Comparison of ENCODE assay signal across 16 cellular contexts in genomic region chr5:125323613-125324012, GRCh38.
DNase-seq lines count a peak whose midpoint lies in the region; ATAC-seq and TF ChIP-seq lines count a peak whose summit lies in the region.
"Had no signal": no experiment of that assay in that cellular context is flagged by ENCODE, and none has a peak within 500 bp of the region (broad histone marks: within the 10 kb centered on the region; RNA-seq: fewer than 3 reads in every experiment).

No MANE protein-coding gene starts in this region.

- in situ Hi-C loops in GM13977 (cut with MboI; ENCODE audit: low pct_unique_long_range_greater_than_20kb, low sequenced_read_pairs, unreplicated experiment), result no loop called here

- DNase-seq in NCI-H2227 treated with DMSO at 0.1 percent for 48 hours (lab: John Stamatoyannopoulos, UW), result peak; percentile 35
- DNase-seq in NCI-H2227 (lab: John Stamatoyannopoulos, UW; ENCODE audit: unreplicated experiment), result no peak
- DNase-seq in NCI-H69 (lab: John Stamatoyannopoulos, UW), result peak; percentile 82
- DNase-seq in fibroblast of mammary gland (ENCODE audit: low read depth), result peak; percentile 15
- DNase-seq in occipital lobe (lab: John Stamatoyannopoulos, UW), result no peak
- DNase-seq in GM13977 (ENCODE audit: low spot score), result no peak
- DNase-seq: DMS79, MG63, NCI-H1105 treated with DMSO at 0.1 percent for 48 hours, NCI-H2029, NCI-H774, Peyer's patch, SHP77 had no signal

- no peak overlapping the region for H3K4me3 ChIP-seq in fibroblast of mammary gland (ENCODE audit: control insufficient read depth, low read depth, low read length)
- H3K4me3 ChIP-seq: A549, MG63, Peyer's patch had no signal

- TF ChIP-seq CTCF in fibroblast of mammary gland (conservative IDR thresholded peaks at IDR 0.05; ENCODE audit: control insufficient read depth, insufficient read depth, low read depth, low read length) (no peak), GM13977 (IDR thresholded peaks at IDR 0.05; ENCODE audit: extremely low read depth, insufficient read depth, missing control alignments) (no peak)

- no peak for ATAC-seq in HG02759 (IDR thresholded peaks at IDR 0.05; ENCODE audit: unreplicated experiment)
- ATAC-seq: A549, HepG2 had no signal

Comparison
In these comparisons a context has a peak if more than half of its experiments do, and no peak if none do; other contexts are left out.
1. DNase-seq: peak in NCI-H2227 treated with DMSO at 0.1 percent for 48 hours (single experiment), NCI-H69 (single experiment) and fibroblast of mammary gland (single experiment); none in NCI-H2227 (single experiment), occipital lobe (single experiment) and GM13977 (single experiment).